ENCODE assay signal across 6 cellular contexts in genomic region chr16:70060455-70061120, GRCh38. TPM values are rescaled to one million over a fixed set of nuclear protein-coding genes. Genes with fewer than 3 reads are reported as not detected.
A peak's percentile ranks its signal among the peaks of the same experiment; 100 is the strongest.
DNase-seq lines count a peak whose midpoint lies in the region; TF ChIP-seq lines count a peak whose summit lies in the region.
"Not testable (repeated sequence)": the region's sequence is repeated elsewhere in the genome, so short reads cannot be mapped to it uniquely, and the experiment has no call there.

No MANE protein-coding gene starts in this region.

- not testable (repeated sequence) for H3K36me3 ChIP-seq in hepatocyte (replicated peaks; ENCODE audit: insufficient read depth, low read depth); liver (ENCODE audit: control insufficient read depth in 4 of 4, insufficient read depth in 3 of 4, low read depth in 1 of 4, low read length in 3 of 4)

- H3K9me3 ChIP-seq in hepatocyte (ENCODE audit: low read depth); liver (ENCODE audit: control insufficient read depth in 4 of 4, low read length in 3 of 4): not testable (repeated sequence)

- peak overlapping the region; percentile 25 for H3K27ac ChIP-seq in C4-2B
- peak overlapping the region; percentile 85 for H3K27ac ChIP-seq in VCaP
- peak overlapping the region; percentile 77 for H3K27ac ChIP-seq in hepatocyte
- H3K27ac ChIP-seq in liver (ENCODE audit: low read depth in 1 of 2, low read length in 2 of 2): peak overlapping the region in 1 of 2 donors; percentile 41

- peak overlapping the region; percentile 21 for H3K4me3 Mint-ChIP-seq in progenitor cell of endocrine pancreas (ENCODE audit: low read depth)

- not testable (repeated sequence) for H2AFZ ChIP-seq in hepatocyte

- 69% methylated on average over 10 of the region's 10 CpGs for WGBS in hepatocyte (ENCODE audit: low lambda C conversion rate, missing lambda C conversion rate)
- WGBS in liver: 33% methylated on average over 10 of the region's 10 CpGs

- not testable (repeated sequence) for H3K9me2 ChIP-seq in hepatocyte (replicated peaks; ENCODE audit: insufficient read depth)

- H3K4me3 ChIP-seq in hepatocyte; liver (ENCODE audit: low read depth in 1 of 3, low read length in 3 of 3): not testable (repeated sequence)

- H3K27ac Mint-ChIP-seq in progenitor cell of endocrine pancreas: peak overlapping the region; percentile 47

- not testable (repeated sequence) for TF ChIP-seq CTCF in C4-2B (conservative IDR thresholded peaks at IDR 0.05); VCaP (conservative IDR thresholded peaks at IDR 0.05); hepatocyte (IDR thresholded peaks at IDR 0.05; ENCODE audit: poor library complexity); liver (IDR thresholded peaks at IDR 0.05; ENCODE audit: low read depth, low read length, missing input control); progenitor cell of endocrine pancreas (IDR thresholded peaks at IDR 0.05; ENCODE audit: unreplicated experiment)

- H3K4me1 ChIP-seq in hepatocyte (ENCODE audit: insufficient read depth) (peaks cover 30% of the 10 kb centered on the region), liver (ENCODE audit: control insufficient read depth in 4 of 4, insufficient read depth in 4 of 4, low read length in 3 of 4) (peaks cover 14 to 38% (median 27%) of the 10 kb centered on the region in 4 donors)

- H3K36me3 Mint-ChIP-seq in progenitor cell of endocrine pancreas (ENCODE audit: insufficient read depth): not testable (repeated sequence)

- H3K9me3 Mint-ChIP-seq in progenitor cell of endocrine pancreas (ENCODE audit: low read depth): not testable (repeated sequence)

- H4K20me1 ChIP-seq in hepatocyte (ENCODE audit: insufficient read depth, poor library complexity, severe bottlenecking): peaks cover 64% of the 10 kb centered on the region

- not testable (repeated sequence) for H3K9ac ChIP-seq in liver (ENCODE audit: low read depth in 1 of 2, low read length in 2 of 2)

- peaks cover 85% of the 10 kb centered on the region for H3K79me2 ChIP-seq in hepatocyte

- not testable (repeated sequence) for H3K27me3 Mint-ChIP-seq in progenitor cell of endocrine pancreas

- H3K4me1 Mint-ChIP-seq in progenitor cell of endocrine pancreas (ENCODE audit: low read depth): peaks cover 39% of the 10 kb centered on the region

- peak; percentile 14 for DNase-seq in HT-29 (ENCODE audit: low spot score)
- not testable (repeated sequence) for DNase-seq in hepatocyte (ENCODE audit: low spot score); progenitor cell of endocrine pancreas (ENCODE audit: low spot score, unreplicated experiment)

- peak overlapping the region; percentile 57 for H3K4me2 ChIP-seq in hepatocyte

- not testable (repeated sequence) for H3K27me3 ChIP-seq in hepatocyte; liver (ENCODE audit: control insufficient read depth in 4 of 4, insufficient read depth in 4 of 4, low read length in 3 of 4)

- TF ChIP-seq RAD21 in liver (IDR thresholded peaks at IDR 0.05): not testable (repeated sequence)

TF ChIP-seq in liver, 16 proteins besides CTCF, POLR2A, EP300 and RAD21:
- TF ChIP-seq SP1 (IDR thresholded peaks at IDR 0.05) (peak; percentile 70), NR2F2 (IDR thresholded peaks at IDR 0.05) (peak; percentile 79), HNF4A (conservative IDR thresholded peaks at IDR 0.05) (peak; percentile 78 to 80), HNF4G (IDR thresholded peaks at IDR 0.05) (peak; percentile 48), RXRA (IDR thresholded peaks at IDR 0.05) (peak; percentile 70 to 80)

RNA-seq across cellular contexts. Expression of gene PDPR, which starts 53.5 kb away (rescaled TPM):
- total RNA-seq in HT-29 (2014; rRNA removed; shearing (Covaris generic)): 10.4 and 13.7 TPM in 2 replicates
- total RNA-seq in hepatocyte (16.7 and 17.2 TPM in 2 replicates), liver (10 to 100 TPM in 1 of 2 donors, 1 to 10 TPM in 1; 9.6 to 13.5 TPM), progenitor cell of endocrine pancreas (26.4 and 28.4 TPM in 2 replicates)
- polyA plus RNA-seq in hepatocyte (5.3 and 6.8 TPM in 2 replicates), liver (1 to 10 TPM; 2.2 to 3.4 TPM)
